35 cellular contexts compared by ENCODE assay signal in the genomic region with DNA sequence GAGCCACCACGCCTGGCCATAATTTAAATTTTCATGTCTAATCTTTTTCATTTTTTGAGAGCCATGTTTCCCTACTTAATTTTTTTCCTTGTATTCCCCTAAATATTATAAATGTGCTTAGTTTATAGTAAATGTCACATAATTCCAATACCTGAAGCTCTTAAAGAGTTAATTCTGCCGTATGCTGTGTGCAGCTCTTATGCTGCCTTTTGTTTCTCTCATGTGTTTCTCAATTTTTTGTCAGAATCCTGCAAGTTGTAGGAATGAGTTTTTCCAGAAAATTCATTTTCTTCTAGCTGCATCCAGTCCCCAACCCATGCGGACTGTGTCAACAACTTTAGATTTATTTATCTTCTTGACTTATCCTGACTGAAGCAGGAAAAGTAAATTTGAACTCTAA.
"Had no signal": no experiment of that assay in that cellular context is flagged by ENCODE, and none has a peak within 500 bp of the region (broad histone marks: within the 10 kb centered on the region; RNA-seq: fewer than 3 reads in every experiment).

No MANE protein-coding gene starts in this region.

- H3K9me3 ChIP-seq: ascending aorta, breast epithelium had no signal

- H3K4me3 Mint-ChIP-seq: activated B cell treated with CpG ODN at 0.5 μM for 24 hours; activated CD4-positive, alpha-beta memory T cell treated with anti-CD3 and anti-CD28 coated beads for 36 hours; activated CD4-positive, alpha-beta T cell treated with anti-CD3 and anti-CD28 coated beads, Interleukin-2, amount 10 ng/mL, durations not matched to agents 24 days and 14 days; activated CD8-positive, alpha-beta T cell treated with anti-CD3 and anti-CD28 coated beads for 36 hours; activated naive CD4-positive, alpha-beta T cell treated with anti-CD3 and anti-CD28 coated beads, Interleukin-2, amount 10 ng/mL, durations not matched to agents 7 days and 5 days; activated naive CD4-positive, alpha-beta T cell treated with anti-CD3 and anti-CD28 coated beads, Interleukin-2, amount 50 U/mL, for 24 hours; activated naive CD8-positive, alpha-beta T cell; activated naive CD8-positive, alpha-beta T cell treated with anti-CD3 and anti-CD28 coated beads, Interleukin-2, amount 10 ng/mL, durations not matched to agents 7 days and 5 days; activated naive CD8-positive, alpha-beta T cell treated with anti-CD3 and anti-CD28 coated beads, Interleukin-2, amount 50 U/mL, for 24 hours; activated T-cell treated with anti-CD3 and anti-CD28 coated beads, Interleukin-2, amount 50 U/mL, for 4 hours; activated T-cell treated with anti-CD3 and anti-CD28 coated beads, Interleukin-2, amount 50 U/mL, for 72 hours; T-helper 1 cell treated with Interleukin-12 subunit alpha and Interleukin-12 subunit beta and Interleukin-4 antibody, amounts not matched to agents 30 μg/mL and 1 μg/mL, for 36 hours; T-helper 2 cell treated with Interferon-gamma antibody and Interleukin-4, amounts not matched to agents 5 μg/mL and 100 μg/mL, for 36 hours had no signal

- H3K27me3 Mint-ChIP-seq: activated B cell treated with CpG ODN at 0.5 μM for 24 hours; activated CD4-positive, alpha-beta memory T cell treated with anti-CD3 and anti-CD28 coated beads for 36 hours; activated CD4-positive, alpha-beta T cell treated with anti-CD3 and anti-CD28 coated beads, Interleukin-2, amount 10 ng/mL, durations not matched to agents 24 days and 14 days; activated CD8-positive, alpha-beta T cell treated with anti-CD3 and anti-CD28 coated beads for 36 hours; activated naive CD4-positive, alpha-beta T cell treated with anti-CD3 and anti-CD28 coated beads, Interleukin-2, amount 10 ng/mL, durations not matched to agents 7 days and 5 days; activated naive CD4-positive, alpha-beta T cell treated with anti-CD3 and anti-CD28 coated beads, Interleukin-2, amount 50 U/mL, for 24 hours; activated naive CD8-positive, alpha-beta T cell; activated naive CD8-positive, alpha-beta T cell treated with anti-CD3 and anti-CD28 coated beads, Interleukin-2, amount 10 ng/mL, durations not matched to agents 7 days and 5 days; activated naive CD8-positive, alpha-beta T cell treated with anti-CD3 and anti-CD28 coated beads, Interleukin-2, amount 50 U/mL, for 24 hours had no signal

- FAIRE-seq: TTC549 had no signal

- H3K27me3 ChIP-seq: ascending aorta, brain microvascular endothelial cell, breast epithelium had no signal

- H3K4me3 ChIP-seq: ascending aorta, breast epithelium had no signal

- ATAC-seq: activated CD8-positive, alpha-beta T cell treated with anti-CD3 and anti-CD28 coated beads for 36 hours; activated naive CD8-positive, alpha-beta T cell treated with anti-CD3 and anti-CD28 coated beads, Interleukin-2, amount 50 U/mL, for 24 hours; activated T-cell treated with anti-CD3 and anti-CD28 coated beads, Interleukin-2, amount 50 U/mL, for 4 hours; activated T-cell treated with anti-CD3 and anti-CD28 coated beads, Interleukin-2, amount 50 U/mL, for 72 hours had no signal

- H3K27ac ChIP-seq: ascending aorta, brain microvascular endothelial cell, breast epithelium, VCaP had no signal

- H3K36me3 ChIP-seq: ascending aorta, brain microvascular endothelial cell, breast epithelium had no signal

- H3K4me1 ChIP-seq: ascending aorta, breast epithelium had no signal

- H3K4me1 Mint-ChIP-seq: activated B cell treated with CpG ODN at 0.5 μM for 24 hours; activated CD4-positive, alpha-beta T cell treated with anti-CD3 and anti-CD28 coated beads, Interleukin-2, amount 10 ng/mL, durations not matched to agents 24 days and 14 days; activated naive CD4-positive, alpha-beta T cell treated with anti-CD3 and anti-CD28 coated beads, Interleukin-2, amount 10 ng/mL, durations not matched to agents 7 days and 5 days; activated naive CD4-positive, alpha-beta T cell treated with anti-CD3 and anti-CD28 coated beads, Interleukin-2, amount 50 U/mL, for 24 hours; activated naive CD8-positive, alpha-beta T cell treated with anti-CD3 and anti-CD28 coated beads, Interleukin-2, amount 10 ng/mL, durations not matched to agents 7 days and 5 days; activated naive CD8-positive, alpha-beta T cell treated with anti-CD3 and anti-CD28 coated beads, Interleukin-2, amount 50 U/mL, for 24 hours had no signal

- DNase-seq: activated B cell treated with CpG ODN at 0.5 μM for 24 hours; activated CD4-positive, alpha-beta memory T cell treated with anti-CD3 and anti-CD28 coated beads for 36 hours; activated CD4-positive, alpha-beta T cell treated with anti-CD3 and anti-CD28 coated beads for 4 hours; activated CD4-positive, alpha-beta T cell treated with anti-CD3 and anti-CD28 coated beads, Interleukin-2, amount 10 ng/mL, durations not matched to agents 24 days and 14 days; activated CD4-positive, alpha-beta T cell treated with anti-CD3 and anti-CD28 coated beads, Interleukin-2, amount 50 U/mL, for 1 hour; activated CD4-positive, alpha-beta T cell treated with anti-CD3 and anti-CD28 coated beads, Interleukin-2, amount 50 U/mL, for 4 hours; activated CD4-positive, CD25-positive, alpha-beta regulatory T cell treated with anti-CD3 and anti-CD28 coated beads, Interleukin-2, amount 50 U/mL, for 72 hours; activated CD8-positive, alpha-beta memory T cell treated with anti-CD3 and anti-CD28 coated beads, Interleukin-2, amount 50 U/mL, for 4 hours; activated CD8-positive, alpha-beta T cell treated with anti-CD3 and anti-CD28 coated beads for 36 hours; activated effector memory CD4-positive, alpha-beta T cell treated with Interleukin-2 at 50 U/mL for 16 hours; activated gamma-delta T cell; activated naive CD4-positive, alpha-beta T cell treated with anti-CD3 and anti-CD28 coated beads, Interleukin-2, amount 10 ng/mL, durations not matched to agents 7 days and 5 days; activated naive CD4-positive, alpha-beta T cell treated with Interleukin-2 at 50 U/mL for 16 hours; activated naive CD8-positive, alpha-beta T cell treated with anti-CD3 and anti-CD28 coated beads, Interleukin-2, amount 10 ng/mL, durations not matched to agents 7 days and 5 days; activated naive CD8-positive, alpha-beta T cell treated with anti-CD3 and anti-CD28 coated beads, Interleukin-2, amount 50 U/mL, for 24 hours; activated T-cell treated with anti-CD3 and anti-CD28 coated beads for 4 hours; activated T-cell treated with anti-CD3 and anti-CD28 coated beads, Interleukin-2, amount 50 U/mL, for 1 hour; activated T-cell treated with anti-CD3 and anti-CD28 coated beads, Interleukin-2, amount 50 U/mL, for 4 hours; activated T-cell treated with anti-CD3 and anti-CD28 coated beads, Interleukin-2, amount 50 U/mL, for 72 hours; amygdala; anterior cingulate cortex; brain microvascular endothelial cell; central memory CD4-positive, alpha-beta T cell; T-helper 1 cell; T-helper 2 cell; T-helper 9 cell had no signal

- H3K36me3 Mint-ChIP-seq: activated CD4-positive, alpha-beta memory T cell treated with anti-CD3 and anti-CD28 coated beads for 36 hours; activated naive CD4-positive, alpha-beta T cell treated with anti-CD3 and anti-CD28 coated beads, Interleukin-2, amount 10 ng/mL, durations not matched to agents 7 days and 5 days; activated naive CD4-positive, alpha-beta T cell treated with anti-CD3 and anti-CD28 coated beads, Interleukin-2, amount 50 U/mL, for 24 hours; activated naive CD8-positive, alpha-beta T cell; activated naive CD8-positive, alpha-beta T cell treated with anti-CD3 and anti-CD28 coated beads, Interleukin-2, amount 10 ng/mL, durations not matched to agents 7 days and 5 days had no signal

- H3K27ac Mint-ChIP-seq: activated B cell treated with CpG ODN at 0.5 μM for 24 hours; activated CD4-positive, alpha-beta memory T cell treated with anti-CD3 and anti-CD28 coated beads for 36 hours; activated CD4-positive, alpha-beta T cell treated with anti-CD3 and anti-CD28 coated beads, Interleukin-2, amount 10 ng/mL, durations not matched to agents 24 days and 14 days; activated CD8-positive, alpha-beta T cell treated with anti-CD3 and anti-CD28 coated beads for 36 hours; activated naive CD4-positive, alpha-beta T cell treated with anti-CD3 and anti-CD28 coated beads, Interleukin-2, amount 10 ng/mL, durations not matched to agents 7 days and 5 days; activated naive CD4-positive, alpha-beta T cell treated with anti-CD3 and anti-CD28 coated beads, Interleukin-2, amount 50 U/mL, for 24 hours; activated naive CD8-positive, alpha-beta T cell; activated naive CD8-positive, alpha-beta T cell treated with anti-CD3 and anti-CD28 coated beads, Interleukin-2, amount 10 ng/mL, durations not matched to agents 7 days and 5 days; activated naive CD8-positive, alpha-beta T cell treated with anti-CD3 and anti-CD28 coated beads, Interleukin-2, amount 50 U/mL, for 24 hours; activated T-cell treated with anti-CD3 and anti-CD28 coated beads, Interleukin-2, amount 50 U/mL, for 72 hours; activated T-helper 2 cell treated with anti-CD3 and anti-CD28 coated beads, Interferon-gamma antibody, Interleukin-2, Interleukin-4, amounts not matched to agents 10 μg/mL and 5 μg/mL and 100 μg/mL, durations not matched to agents 14 hours and 24 hours and 36 hours; T-helper 1 cell treated with Interleukin-12 subunit alpha and Interleukin-12 subunit beta and Interleukin-4 antibody, amounts not matched to agents 30 μg/mL and 1 μg/mL, for 36 hours; T-helper 2 cell treated with Interferon-gamma antibody and Interleukin-4, amounts not matched to agents 5 μg/mL and 100 μg/mL, for 36 hours had no signal
